Comparison of ENCODE assay signal across 9 cellular contexts in genomic region chr11:66050581-66051231, GRCh38. TPM values are rescaled to one million over a fixed set of nuclear protein-coding genes. Genes with fewer than 3 reads are reported as not detected.
DNase-seq lines count a peak whose midpoint lies in the region; ATAC-seq, FAIRE-seq and TF ChIP-seq lines count a peak whose summit lies in the region.
"Had no signal": no experiment of that assay in that cellular context is flagged by ENCODE, and none has a peak within 500 bp of the region (broad histone marks: within the 10 kb centered on the region; RNA-seq: fewer than 3 reads in every experiment).

No MANE protein-coding gene starts in this region.

- H3K14ac ChIP-seq in neuronal stem cell (ENCODE audit: low read length), result no peak overlapping the region

- no peak overlapping the region for H3K4me3 ChIP-seq in MM.1S (ENCODE audit: low read length)
- H3K4me3 ChIP-seq in neuronal stem cell (ENCODE audit: low read length in 2 of 2), result peak overlapping the region in 1 of 2 donors; percentile 96

- peaks cover 15% of the 10 kb centered on the region for H3K79me1 ChIP-seq in neuronal stem cell (ENCODE audit: low read depth, low read length)

- no peaks in the 10 kb centered on the region for H3K9me3 Mint-ChIP-seq in central memory CD8-positive, alpha-beta T cell

- H3K23ac ChIP-seq in neuronal stem cell (ENCODE audit: low read depth, low read length, poor library complexity), result no peak overlapping the region

- no peak for FAIRE-seq in RCC 7860 (lab: Jason Lieb, UNC)

- peak overlapping the region; percentile 56 for H4K91ac ChIP-seq in neuronal stem cell (ENCODE audit: low read depth, low read length, poor library complexity)

- peak overlapping the region; percentile 75; the same call in 1 of the 2 replicates for H3K9ac ChIP-seq in MM.1S (ENCODE audit: low read length)
- no peak overlapping the region for H3K9ac ChIP-seq in neuronal stem cell (ENCODE audit: low read depth, low read length, poor library complexity)

- H3K27me3 ChIP-seq in MM.1S (replicated peaks; ENCODE audit: insufficient read depth, low read length), result no peaks in the 10 kb centered on the region
- H3K27me3 ChIP-seq in neuronal stem cell (ENCODE audit: control insufficient read depth in 3 of 3, insufficient read depth in 3 of 3, low read depth in 1 of 3, low read length in 3 of 3), result no peaks in the 10 kb centered on the region

- peak overlapping the region; percentile 68 for H2BK15ac ChIP-seq in neuronal stem cell (ENCODE audit: low read length)

- H3K4ac ChIP-seq in neuronal stem cell (ENCODE audit: low read length), result peak overlapping the region; percentile 44

- peaks cover 26% of the 10 kb centered on the region for H3K36me3 Mint-ChIP-seq in central memory CD8-positive, alpha-beta T cell (ENCODE audit: insufficient read depth)

- no peak overlapping the region for H2AFZ ChIP-seq in MM.1S (ENCODE audit: low read length)
- H2AFZ ChIP-seq in neuronal stem cell (ENCODE audit: low read length), result peak overlapping the region; percentile 95

- H4K20me1 ChIP-seq in MM.1S (ENCODE audit: insufficient read depth, low read length), result no peaks in the 10 kb centered on the region

- WGBS in neuronal stem cell (ENCODE audit: extremely low coverage in 2 of 2, insufficient read length in 2 of 2, insufficient replicate concordance in 1 of 2), 2 donors, result no CpG with 5 or more reads among the region's 5 CpGs

- peaks cover 39% of the 10 kb centered on the region for H3K4me1 Mint-ChIP-seq in central memory CD8-positive, alpha-beta T cell

- H2BK12ac ChIP-seq in neuronal stem cell (ENCODE audit: low read length), result peak overlapping the region; percentile 14

- H2BK5ac ChIP-seq in neuronal stem cell (ENCODE audit: low read length), result peak overlapping the region; percentile 72

- H4K8ac ChIP-seq in neuronal stem cell (ENCODE audit: low read depth, low read length), result no peak overlapping the region

- H3K4me3 Mint-ChIP-seq in central memory CD8-positive, alpha-beta T cell, result peak overlapping the region; percentile 100

- H3K27ac Mint-ChIP-seq in central memory CD8-positive, alpha-beta T cell (ENCODE audit: low read depth), result peak overlapping the region; percentile 99

- no peaks in the 10 kb centered on the region for H3K27me3 Mint-ChIP-seq in central memory CD8-positive, alpha-beta T cell

- peak overlapping the region; percentile 79 for H3K18ac ChIP-seq in neuronal stem cell (ENCODE audit: low read length)

- DNase-seq in DMS79 treated with DMSO at 0.1 percent for 48 hours (lab: John Stamatoyannopoulos, UW), result peak; percentile 76
- no peak for DNase-seq in MM.1S
- no peak for DNase-seq in central memory CD8-positive, alpha-beta T cell (ENCODE audit: low spot score in 2 of 2)
- no peak for DNase-seq in neuronal stem cell (ENCODE audit: low spot score)
- DNase-seq in RCC 7860 (ENCODE audit: low spot score), result no peak
- no peak for DNase-seq in central memory CD4-positive, alpha-beta T cell
- DNase-seq in amygdala (lab: John Stamatoyannopoulos, UW), result no peak
- DNase-seq: NCI-H524 treated with DMSO at 0.1 percent for 48 hours had no signal

- H3K36me3 ChIP-seq in MM.1S (replicated peaks; ENCODE audit: insufficient read depth, low read length), result peaks cover 8% of the 10 kb centered on the region; the same call in 1 of the 2 replicates
- H3K36me3 ChIP-seq in neuronal stem cell (replicated peaks in 1 of 2; ENCODE audit: control insufficient read depth in 2 of 2, insufficient read depth in 2 of 2, low read length in 2 of 2), result peaks cover 10 to 26% of the 10 kb centered on the region in 2 donors

- peak overlapping the region; percentile 82; the same call in 1 of the 2 replicates for H3K27ac ChIP-seq in MM.1S (ENCODE audit: low read length)
- H3K27ac ChIP-seq in neuronal stem cell (replicated peaks; ENCODE audit: low read length), result peak overlapping the region; percentile 95

- no peak for TF ChIP-seq CTCF in MM.1S (IDR thresholded peaks at IDR 0.05; ENCODE audit: low read length)

- H3K4me1 ChIP-seq in MM.1S (ENCODE audit: low read length) (peaks cover 25% of the 10 kb centered on the region), neuronal stem cell (ENCODE audit: control insufficient read depth in 2 of 2, insufficient read depth in 1 of 2, low read depth in 1 of 2, low read length in 2 of 2) (peaks cover 19 to 23% of the 10 kb centered on the region in 2 donors)

- no peak for ATAC-seq in central memory CD8-positive, alpha-beta T cell (replicated peaks; ENCODE audit: extremely low read depth, poor library complexity, severe bottlenecking)
- ATAC-seq in GM18861 (IDR thresholded peaks at IDR 0.05; ENCODE audit: unreplicated experiment), result no peak

- H3K9me3 ChIP-seq in MM.1S (replicated peaks; ENCODE audit: insufficient read depth, low read length) (no peaks in the 10 kb centered on the region), neuronal stem cell (replicated peaks in 1 of 2; ENCODE audit: control insufficient read depth in 2 of 2, insufficient read depth in 1 of 2, low read depth in 1 of 2, low read length in 2 of 2) (no peaks in the 10 kb centered on the region)

- H3K79me2 ChIP-seq in MM.1S (ENCODE audit: low read length), result peaks cover 33% of the 10 kb centered on the region

- peak overlapping the region; percentile 83 for H3K4me2 ChIP-seq in MM.1S (ENCODE audit: low read depth, low read length)
- H3K4me2 ChIP-seq in neuronal stem cell (ENCODE audit: insufficient read depth, low read length, poor library complexity, severe bottlenecking), result peak overlapping the region; percentile 59

- H3F3A ChIP-seq in MM.1S (ENCODE audit: insufficient read depth, low read length), result peaks cover 22% of the 10 kb centered on the region

- no peaks in the 10 kb centered on the region for H3K9me2 ChIP-seq in MM.1S (replicated peaks; ENCODE audit: insufficient read depth, low read length)

- H2AK5ac ChIP-seq in neuronal stem cell (ENCODE audit: low read depth, low read length), result peak overlapping the region; percentile 38

- H2BK120ac ChIP-seq in neuronal stem cell (ENCODE audit: low read depth, low read length), result peak overlapping the region; percentile 14

RNA-seq across cellular contexts. Expression of gene SF3B2, which starts 1.5 kb away (rescaled TPM):
- polyA plus RNA-seq in neuronal stem cell (2013, experiment 1 of 2), result 125 TPM
- polyA plus RNA-seq in neuronal stem cell (2013, experiment 2 of 2), result 126 TPM

RNA-seq across cellular contexts. Expression of gene GAL3ST3, which starts 1.7 kb away (rescaled TPM):
- 24.0 TPM for polyA plus RNA-seq in neuronal stem cell (2013, experiment 1 of 2)
- polyA plus RNA-seq in neuronal stem cell (2013, experiment 2 of 2), result 23.0 TPM

RNA-seq across cellular contexts. Expression of gene PACS1, which starts 19.4 kb away (rescaled TPM):
- polyA plus RNA-seq in neuronal stem cell (2013, experiment 1 of 2), result 20.7 TPM
- polyA plus RNA-seq in neuronal stem cell (2013, experiment 2 of 2), result 21.7 TPM

RNA-seq across cellular contexts. Expression of gene CATSPER1, which starts 24.4 kb away (rescaled TPM):
- 0.07 TPM for polyA plus RNA-seq in neuronal stem cell (2013, experiment 1 of 2)
- not detected for polyA plus RNA-seq in neuronal stem cell (2013, experiment 2 of 2)

RNA-seq across cellular contexts. Expression of gene CST6, which starts 38.9 kb away (rescaled TPM):
- not detected for polyA plus RNA-seq in neuronal stem cell (2013, experiment 1 of 2)
- not detected for polyA plus RNA-seq in neuronal stem cell (2013, experiment 2 of 2)
